In genomic region chr1:20184997-20185833, GRCh38 we compare ENCODE assay signal across 10 cellular contexts. TPM values are rescaled to one million over a fixed set of nuclear protein-coding genes. Genes with fewer than 3 reads are reported as not detected.
DNase-seq lines count a peak whose midpoint lies in the region; ATAC-seq and TF ChIP-seq lines count a peak whose summit lies in the region.
"Had no signal": no experiment of that assay in that cellular context is flagged by ENCODE, and none has a peak within 500 bp of the region (broad histone marks: within the 10 kb centered on the region; RNA-seq: fewer than 3 reads in every experiment).

No MANE protein-coding gene starts in this region.

- H3K4me1 Mint-ChIP-seq in CD8-positive, alpha-beta T cell (ENCODE audit: low read depth), result peaks cover 49% of the 10 kb centered on the region

- no peaks in the 10 kb centered on the region for H3K27me3 Mint-ChIP-seq in CD8-positive, alpha-beta T cell (ENCODE audit: low read depth)

- CTCF ChIA-PET in CD8-positive, alpha-beta T cell (lab: Charles Lee), result no interaction called here

- no peaks in the 10 kb centered on the region for H3K9me3 ChIP-seq in CD8-positive, alpha-beta T cell (ENCODE audit: low read length)
- H3K9me3 ChIP-seq in psoas muscle, result no peaks in the 10 kb centered on the region

- DNase-seq in CD8-positive, alpha-beta T cell, result peak; percentile 21 to 65 (median 41)
- peak; percentile 39 for DNase-seq in T-helper 22 cell (ENCODE audit: low read depth)
- DNase-seq in caudate nucleus (lab: John Stamatoyannopoulos, UW), result no peak
- DNase-seq in psoas muscle, result no peak
- DNase-seq in medulla oblongata (ENCODE audit: extremely low spot score), result no peak
- DNase-seq in occipital lobe (lab: John Stamatoyannopoulos, UW), result no peak
- no peak for DNase-seq in SHP77 (lab: John Stamatoyannopoulos, UW)

- H3K9me3 Mint-ChIP-seq in CD8-positive, alpha-beta T cell, result no peaks in the 10 kb centered on the region

- ATAC-seq in CD8-positive, alpha-beta T cell, result peak; percentile 72
- ATAC-seq in psoas muscle, result no peak
- no peak for ATAC-seq in GM21529 (IDR thresholded peaks at IDR 0.05; ENCODE audit: unreplicated experiment)

- H3K4me3 ChIP-seq in CD8-positive, alpha-beta T cell (ENCODE audit: low read depth, low read length), result peak overlapping the region; percentile 47
- H3K4me3 ChIP-seq in psoas muscle, result peak overlapping the region; percentile 58
- H3K4me3 ChIP-seq: SK-N-MC had no signal

- intact Hi-C loops in CD8-positive, alpha-beta T cell (cut with DNase I, micrococcal nuclease), result no loop called here
- intact Hi-C loops in psoas muscle (cut with DNase I), result no loop called here

- H3K4me3 Mint-ChIP-seq in CD8-positive, alpha-beta T cell, result peak overlapping the region; percentile 80

- H3K4me1 ChIP-seq in CD8-positive, alpha-beta T cell (ENCODE audit: insufficient read depth, low read length), result peaks cover 35% of the 10 kb centered on the region
- H3K4me1 ChIP-seq in psoas muscle, result no peaks in the 10 kb centered on the region

- no peaks in the 10 kb centered on the region for H3K36me3 Mint-ChIP-seq in CD8-positive, alpha-beta T cell

- POLR2A ChIA-PET in CD8-positive, alpha-beta T cell (lab: Charles Lee), result no interaction called here

- no peaks in the 10 kb centered on the region for H3K27me3 ChIP-seq in CD8-positive, alpha-beta T cell (ENCODE audit: insufficient read depth, low read length)
- H3K27me3 ChIP-seq in psoas muscle (ENCODE audit: insufficient read depth in 3 of 3, low read length in 2 of 3), result peaks cover 0 to 42% (median 4%) of the 10 kb centered on the region in 3 donors

- no peaks in the 10 kb centered on the region for H3K36me3 ChIP-seq in CD8-positive, alpha-beta T cell (ENCODE audit: insufficient read depth, low read length)
- H3K36me3 ChIP-seq in psoas muscle (ENCODE audit: insufficient read depth in 1 of 2, low read depth in 1 of 2), result no peaks in the 10 kb centered on the region

- TF ChIP-seq CTCF in CD8-positive, alpha-beta T cell (IDR thresholded peaks at IDR 0.05), result no peak
- no peak for TF ChIP-seq CTCF in psoas muscle (IDR thresholded peaks at IDR 0.05)

- H3K27ac ChIP-seq in CD8-positive, alpha-beta T cell (ENCODE audit: low read depth, low read length), result peak overlapping the region; percentile 36
- peak overlapping the region; percentile 77 for H3K27ac ChIP-seq in caudate nucleus (ENCODE audit: low read depth, low read length)
- H3K27ac ChIP-seq in psoas muscle, result no peak overlapping the region
- H3K27ac ChIP-seq: SK-N-MC had no signal

- WGBS in psoas muscle, 3 donors, result 68 to 76% (median 70%) methylated on average over 17 of the region's 17 CpGs

- H3K27ac Mint-ChIP-seq in CD8-positive, alpha-beta T cell, result peak overlapping the region; percentile 84

RNA-seq across cellular contexts. Expression of gene UBXN10, which starts 0.7 kb away (rescaled TPM):
- total RNA-seq in CD8-positive, alpha-beta T cell, result under 1 TPM; 0.14 to 0.22 TPM
- under 1 TPM; 0.12 to 0.48 (median 0.26) TPM for total RNA-seq in psoas muscle
- polyA plus RNA-seq in psoas muscle, result under 1 TPM; 0.04 to 0.17 (median 0.07) TPM
- 1.6 TPM for total RNA-seq in occipital lobe
- total RNA-seq: pulmonary artery endothelial cell had no signal

RNA-seq across cellular contexts. Expression of gene PLA2G2C, which starts 1.1 kb away (rescaled TPM):
- not detected for total RNA-seq in CD8-positive, alpha-beta T cell
- total RNA-seq in psoas muscle, result not detected
- polyA plus RNA-seq in psoas muscle, result not detected
- total RNA-seq in occipital lobe, result not detected
- total RNA-seq: pulmonary artery endothelial cell had no signal

RNA-seq across cellular contexts. Expression of gene PLA2G2F, which starts 46.1 kb away (rescaled TPM):
- total RNA-seq in CD8-positive, alpha-beta T cell, result not detected
- total RNA-seq in psoas muscle (not detected), occipital lobe (not detected)
- polyA plus RNA-seq in psoas muscle, result under 1 TPM in 1 of 3 donors, not detected in 2; 0.03 TPM
- total RNA-seq: pulmonary artery endothelial cell had no signal

Comparison
In these comparisons a context has a peak if more than half of its experiments do, and no peak if none do; other contexts are left out.
1. DNase-seq: peak in CD8-positive, alpha-beta T cell (7 of 7) and T-helper 22 cell (single experiment); none in caudate nucleus (0 of 61), psoas muscle (0 of 2), medulla oblongata (single experiment), occipital lobe (single experiment) and SHP77 (0 of 2).